8 cellular contexts compared by ENCODE assay signal in the genomic region with DNA sequence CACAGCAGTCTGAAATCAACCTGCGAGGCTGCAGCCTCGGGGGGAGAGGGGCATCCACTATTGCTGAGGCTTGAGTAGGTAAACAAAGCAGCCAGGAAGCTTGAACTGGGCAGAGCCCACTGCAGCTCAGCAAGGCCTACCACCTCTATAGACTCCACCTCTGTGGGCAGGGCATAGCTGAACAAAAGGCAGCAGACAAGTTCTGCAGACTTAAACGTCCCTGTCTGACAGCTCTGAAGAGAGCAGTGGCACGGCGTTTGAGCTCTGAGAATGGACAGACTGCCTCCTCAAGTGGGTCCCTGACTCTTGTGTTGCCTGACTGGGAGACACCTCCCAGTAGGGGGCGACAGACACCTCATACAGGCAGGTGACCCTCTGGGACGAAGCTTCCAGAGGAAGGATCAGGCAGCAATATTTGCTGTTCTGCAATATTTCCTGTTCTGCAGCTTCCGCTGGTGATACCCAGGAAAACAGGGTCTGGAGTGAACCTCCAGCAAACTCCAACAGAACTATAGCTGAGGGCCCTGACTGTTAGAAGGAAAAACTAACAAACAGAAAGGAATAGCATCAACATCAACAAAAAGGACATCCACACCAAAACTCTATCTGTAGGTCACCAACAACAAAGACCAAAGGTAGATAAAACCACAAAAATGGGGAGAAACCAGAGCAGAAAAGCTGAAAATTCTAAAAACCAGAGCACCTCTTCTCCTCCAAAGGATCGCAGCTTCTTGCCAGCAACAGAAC. TPM values are rescaled to one million over a fixed set of nuclear protein-coding genes. Genes with fewer than 3 reads are reported as not detected.
A peak's percentile ranks its signal among the peaks of the same experiment; 100 is the strongest.
DNase-seq lines count a peak whose midpoint lies in the region; TF ChIP-seq lines count a peak whose summit lies in the region.
"Not testable (repeated sequence)": the region's sequence is repeated elsewhere in the genome, so short reads cannot be mapped to it uniquely, and the experiment has no call there.

No MANE protein-coding gene starts in this region.

- not testable (repeated sequence) for H3K27ac Mint-ChIP-seq in activated naive CD8-positive, alpha-beta T cell treated with anti-CD3 and anti-CD28 coated beads for 36 hours

- H3K36me3 Mint-ChIP-seq in activated naive CD8-positive, alpha-beta T cell treated with anti-CD3 and anti-CD28 coated beads for 36 hours = not testable (repeated sequence)

- peak; percentile 85 for TF ChIP-seq CTCF in 22Rv1 (IDR thresholded peaks at IDR 0.05)
- peak; percentile 85 for TF ChIP-seq CTCF in GM13977 (IDR thresholded peaks at IDR 0.05; ENCODE audit: extremely low read depth, insufficient read depth, missing control alignments)
- TF ChIP-seq CTCF in fibroblast of pulmonary artery (IDR thresholded peaks at IDR 0.05; ENCODE audit: low read length, missing control alignments) = peak; percentile 57

- H3K9me3 Mint-ChIP-seq in activated naive CD8-positive, alpha-beta T cell treated with anti-CD3 and anti-CD28 coated beads for 36 hours = not testable (repeated sequence)

- H3K4me1 Mint-ChIP-seq in activated naive CD8-positive, alpha-beta T cell treated with anti-CD3 and anti-CD28 coated beads for 36 hours = peaks cover 15% of the 10 kb centered on the region

- not testable (repeated sequence) for DNase-seq in GM13977 (ENCODE audit: low spot score)
- DNase-seq in NCI-H2107 treated with DMSO at 0.1 percent for 48 hours (lab: John Stamatoyannopoulos, UW; ENCODE audit: unreplicated experiment) = peak; percentile 0
- peak; percentile 47 to 71 (median 52) for DNase-seq in activated CD4-positive, CD25-positive, alpha-beta regulatory T cell (lab: John Stamatoyannopoulos, UW)
- peak; percentile 74 for DNase-seq in activated naive CD8-positive, alpha-beta T cell treated with anti-CD3 and anti-CD28 coated beads for 36 hours
- DNase-seq in fibroblast of pulmonary artery (ENCODE audit: low read depth) = peak; percentile 70
- DNase-seq in mucosa of gallbladder (ENCODE audit: low spot score) = peak; percentile 79
- peak; percentile 69 to 70 for DNase-seq in stimulated activated CD4-positive, alpha-beta T cell treated with anti-CD3 and anti-CD28 coated beads, Interleukin-4, amount 100 ng/mL, for 4 hours

- not testable (repeated sequence) for H3K27ac ChIP-seq in 22Rv1

- H3K4me3 ChIP-seq in fibroblast of pulmonary artery (replicated peaks; ENCODE audit: low read depth, low read length) = not testable (repeated sequence)

- in situ Hi-C loops in GM13977 (cut with MboI; ENCODE audit: low pct_unique_long_range_greater_than_20kb, low sequenced_read_pairs, unreplicated experiment) = loop anchor here (25.0 kb wide), 2 partner anchors 273 to 473 kb away; no protein-coding TSS in a partner anchor

- H3K4me3 Mint-ChIP-seq in activated naive CD8-positive, alpha-beta T cell treated with anti-CD3 and anti-CD28 coated beads for 36 hours = not testable (repeated sequence)

- H3K27me3 Mint-ChIP-seq in activated naive CD8-positive, alpha-beta T cell treated with anti-CD3 and anti-CD28 coated beads for 36 hours = not testable (repeated sequence)

RNA-seq across cellular contexts. Expression of a gene that starts 15.9 kb away (rescaled TPM):
- total RNA-seq in activated naive CD8-positive, alpha-beta T cell treated with anti-CD3 and anti-CD28 coated beads for 36 hours = 10 to 100 TPM; 64.3 to 66.4 TPM
- 56.7 TPM for total RNA-seq in mucosa of gallbladder

RNA-seq across cellular contexts. Expression of a gene that starts 52.8 kb away (rescaled TPM):
- 10 to 100 TPM; 39.4 to 42.6 TPM for total RNA-seq in activated naive CD8-positive, alpha-beta T cell treated with anti-CD3 and anti-CD28 coated beads for 36 hours
- 41.0 TPM for total RNA-seq in mucosa of gallbladder
